1 cellular context compared by ENCODE assay signal in genomic region chr16:30698816-30699614, GRCh38.
TF ChIP-seq lines count a peak whose summit lies in the region.

SRCAP (plus strand) TSS chr16:30699171; CDS start chr16:30700825, 1,654 bp downstream.

TF ChIP-seq in H1, 55 proteins besides CTCF, POLR2A, EP300 and RAD21:
- 0 out of 2 replicates have a peak, but pooled peaks have one; percentile 11 for TF ChIP-seq MAX (IDR thresholded peaks at IDR 0.05)
- TF ChIP-seq EGR1 (IDR thresholded peaks at IDR 0.05; ENCODE audit: borderline replicate concordance, low read depth, low read length): peak; percentile 45; the same call in 1 of the 2 replicates
- TF ChIP-seq TAF1 (IDR thresholded peaks at IDR 0.05; ENCODE audit: low read depth, low read length): no peak; the same call in 1 of the 2 replicates
- TF ChIP-seq SP1 (IDR thresholded peaks at IDR 0.05; ENCODE audit: low read depth, low read length): 0 out of 2 replicates have a peak, but pooled peaks have one; percentile 6
- peak; percentile 67; the same call in 1 of the 2 replicates for TF ChIP-seq RXRA (IDR thresholded peaks at IDR 0.05; ENCODE audit: insufficient read depth, low read depth, low read length)
- TF ChIP-seq NRF1 (IDR thresholded peaks at IDR 0.05; ENCODE audit: low read depth, low read length): peak; percentile 58; the same call in 1 of the 2 replicates
- no peak for TF ChIP-seq CTBP2 (IDR thresholded peaks at IDR 0.05; ENCODE audit: borderline replicate concordance, insufficient read depth, insufficient read length, low read length)
- TF ChIP-seq POLR2AphosphoS5 (IDR thresholded peaks at IDR 0.05; ENCODE audit: low read depth, low read length): 0 out of 2 replicates have a peak, but pooled peaks have one; percentile 66
- 0 out of 4 replicates have a peak, but pooled peaks of 1 of the 2 experiments have one; percentile 62 for TF ChIP-seq HDAC2 (IDR thresholded peaks at IDR 0.05; ENCODE audit: borderline replicate concordance in 1 of 2, low read depth in 2 of 2, low read length in 2 of 2)
- TF ChIP-seq ASH2L (IDR thresholded peaks at IDR 0.05; ENCODE audit: low read length): peak; percentile 21
- peak; percentile 69 for TF ChIP-seq TAF7 (optimal IDR thresholded peaks at IDR 0.05; ENCODE audit: borderline replicate concordance, low read depth, low read length)
- 0 out of 4 replicates have a peak, but pooled peaks have one; percentile 18 to 52 for TF ChIP-seq SIN3A (conservative IDR thresholded peaks at IDR 0.05 in 1 of 2, IDR thresholded peaks at IDR 0.05 in 1 of 2; ENCODE audit: low read depth in 1 of 2, low read length in 2 of 2)
- TF ChIP-seq CHD2 (IDR thresholded peaks at IDR 0.05; ENCODE audit: low read length): no peak
- TF ChIP-seq ATF3 (IDR thresholded peaks at IDR 0.05; ENCODE audit: insufficient read depth, low read depth, low read length): 0 out of 2 replicates have a peak, but pooled peaks have one; percentile 8
